In the genomic region with DNA sequence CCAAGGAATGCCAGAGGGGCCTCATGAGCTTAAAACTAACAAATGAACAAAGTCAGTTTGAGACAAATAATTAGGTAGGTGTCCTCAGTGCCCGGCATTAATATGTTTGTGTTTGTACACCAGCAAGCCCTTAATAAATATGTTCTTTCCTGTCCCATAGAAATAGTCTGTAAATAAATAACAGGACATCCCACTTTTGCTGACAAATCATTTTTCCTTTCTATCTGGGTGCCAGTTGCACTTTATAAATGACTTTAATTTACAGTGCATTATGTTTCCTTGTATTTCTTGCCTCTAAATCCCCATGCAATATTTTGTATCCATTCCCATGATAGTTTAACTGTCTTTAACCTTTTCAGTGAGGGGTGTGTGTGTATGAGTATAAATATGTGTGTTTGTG, we compare ENCODE assay signal across 33 cellular contexts.
"Had no signal": no experiment of that assay in that cellular context is flagged by ENCODE, and none has a peak within 500 bp of the region (broad histone marks: within the 10 kb centered on the region; RNA-seq: fewer than 3 reads in every experiment).

No MANE protein-coding gene starts in this region.

- H3K4me3 ChIP-seq: adrenal gland, body of pancreas, breast epithelium had no signal

- H3K4me1 ChIP-seq: adrenal gland, body of pancreas, breast epithelium had no signal

- ATAC-seq: activated CD8-positive, alpha-beta memory T cell treated with anti-CD3 and anti-CD28 coated beads, Interleukin-2, amount 10 ng/mL, durations not matched to agents 7 days and 5 days; activated CD8-positive, alpha-beta T cell treated with anti-CD3 and anti-CD28 coated beads, Interleukin-2, amount 10 ng/mL, durations not matched to agents 7 days and 5 days; activated naive CD4-positive, alpha-beta T cell treated with anti-CD3 and anti-CD28 coated beads, Interleukin-2, amount 50 U/mL, for 72 hours; activated T-cell treated with anti-CD3 and anti-CD28 coated beads, Interleukin-2, amount 50 U/mL, for 4 hours; activated T-cell treated with anti-CD3 and anti-CD28 coated beads, Interleukin-2, amount 50 U/mL, for 72 hours; activated T-helper 17 cell treated with anti-CD3 and anti-CD28 coated beads, Interleukin-2, amount 50 U/mL, for 72 hours; body of pancreas had no signal

- H3K9me3 ChIP-seq: adrenal gland, body of pancreas, breast epithelium had no signal

- H3K27me3 ChIP-seq: adrenal gland, body of pancreas, brain microvascular endothelial cell, breast epithelium had no signal

- H3K27ac ChIP-seq: adrenal gland, body of pancreas, brain microvascular endothelial cell, breast epithelium, VCaP had no signal

- H3K36me3 ChIP-seq: adrenal gland, brain microvascular endothelial cell, breast epithelium had no signal

- DNase-seq: activated B cell treated with CpG ODN at 0.5 μM for 24 hours; activated CD4-positive, alpha-beta memory T cell treated with anti-CD3 and anti-CD28 coated beads, Interleukin-2, amount 10 ng/mL, durations not matched to agents 7 days and 5 days; activated CD4-positive, alpha-beta T cell treated with anti-CD3 and anti-CD28 coated beads for 48 hours; activated CD4-positive, alpha-beta T cell treated with anti-CD3 and anti-CD28 coated beads, Interleukin-2, amount 10 ng/mL, durations not matched to agents 7 days and 5 days; activated CD4-positive, alpha-beta T cell treated with anti-CD3 and anti-CD28 coated beads, Interleukin-2, amount 50 U/mL, for 48 hours; activated CD4-positive, CD25-positive, alpha-beta regulatory T cell treated with anti-CD3 and anti-CD28 coated beads, Interleukin-2, amount 50 U/mL, for 72 hours; activated CD8-positive, alpha-beta memory T cell treated with anti-CD3 and anti-CD28 coated beads for 24 hours; activated CD8-positive, alpha-beta memory T cell treated with anti-CD3 and anti-CD28 coated beads, Interleukin-2, amount 10 ng/mL, durations not matched to agents 7 days and 5 days; activated CD8-positive, alpha-beta memory T cell treated with anti-CD3 and anti-CD28 coated beads, Interleukin-2, amount 50 U/mL, for 48 hours; activated CD8-positive, alpha-beta T cell treated with anti-CD3 and anti-CD28 coated beads, Interleukin-2, amount 10 ng/mL, durations not matched to agents 7 days and 5 days; activated effector memory CD4-positive, alpha-beta T cell treated with anti-CD3 and anti-CD28 coated beads, Interleukin-2, amount 50 U/mL, for 16 hours; activated gamma-delta T cell treated with Interleukin-2 at 50 U/mL for 16 hours; activated naive CD4-positive, alpha-beta T cell; activated naive CD4-positive, alpha-beta T cell treated with anti-CD3 and anti-CD28 coated beads for 36 hours; activated naive CD4-positive, alpha-beta T cell treated with anti-CD3 and anti-CD28 coated beads, Interleukin-2, amount 50 U/mL, for 16 hours; activated naive CD8-positive, alpha-beta T cell treated with anti-CD3 and anti-CD28 coated beads for 36 hours; activated T-cell treated with anti-CD3 and anti-CD28 coated beads, Interleukin-2, amount 50 U/mL, for 4 hours; activated T-cell treated with anti-CD3 and anti-CD28 coated beads, Interleukin-2, amount 50 U/mL, for 72 hours; adrenal gland; amniotic stem cell; aorta; body of pancreas; brain microvascular endothelial cell; central memory CD4-positive, alpha-beta T cell; T-helper 1 cell; T-helper 2 cell; T-helper 9 cell had no signal

- FAIRE-seq: astrocyte, TTC549 had no signal
